Comparison of ENCODE assay signal across 1 cellular context in genomic region chr17:50909765-50910661, GRCh38.
TF ChIP-seq lines count a peak whose summit lies in the region.

No MANE protein-coding gene starts in this region.

TF ChIP-seq in HepG2, 621 proteins besides CTCF, POLR2A, EP300 and RAD21 (continued from another document and continues in another):
- TF ChIP-seq ZNF567 (CRISPR knock-in tag; IDR thresholded peaks at IDR 0.05; ENCODE audit: borderline replicate concordance) (no peak), SMARCC2 (IDR thresholded peaks at IDR 0.05) (no peak), SYNCRIP (IDR thresholded peaks at IDR 0.05; ENCODE audit: insufficient read depth, low read depth, low read length) (no peak), KDM2A (CRISPR knock-in tag; IDR thresholded peaks at IDR 0.05; ENCODE audit: borderline replicate concordance, low read depth) (no peak; the same call in 1 of the 2 replicates), EED (CRISPR knock-in tag; IDR thresholded peaks at IDR 0.05) (no peak), RFX3 (CRISPR knock-in tag; IDR thresholded peaks at IDR 0.05) (no peak), ZNF234 (CRISPR knock-in tag; conservative IDR thresholded peaks at IDR 0.05) (no peak), ZNF879 (CRISPR knock-in tag; IDR thresholded peaks at IDR 0.05) (no peak), NCOA2 (CRISPR knock-in tag; IDR thresholded peaks at IDR 0.05) (peak; percentile 72), SRY (CRISPR knock-in tag; IDR thresholded peaks at IDR 0.05) (no peak), U2AF1 (optimal IDR thresholded peaks at IDR 0.05; ENCODE audit: low read depth, low read length) (no peak), BORCS8-MEF2B (CRISPR knock-in tag; IDR thresholded peaks at IDR 0.05) (no peak; the same call in 1 of the 2 replicates), ZNF143 (CRISPR knock-in tag; IDR thresholded peaks at IDR 0.05) (no peak), ZMYM2 (CRISPR knock-in tag; IDR thresholded peaks at IDR 0.05) (no peak; the same call in 1 of the 2 replicates), HOXA9 (CRISPR knock-in tag; IDR thresholded peaks at IDR 0.05; ENCODE audit: borderline replicate concordance) (no peak), ZNF281 (CRISPR knock-in tag; IDR thresholded peaks at IDR 0.05; ENCODE audit: borderline replicate concordance) (no peak), MIXL1 (CRISPR knock-in tag; IDR thresholded peaks at IDR 0.05) (no peak; the same call in 1 of the 2 replicates), YEATS2 (CRISPR knock-in tag; IDR thresholded peaks at IDR 0.05; ENCODE audit: borderline replicate concordance) (peak; percentile 27; the same call in 1 of the 2 replicates), ZNF414 (CRISPR knock-in tag; IDR thresholded peaks at IDR 0.05) (0 out of 2 replicates have a peak, but pooled peaks have one; percentile 22), SOX5 (CRISPR knock-in tag; IDR thresholded peaks at IDR 0.05; ENCODE audit: borderline replicate concordance) (peak; percentile 43; the same call in 1 of the 2 replicates), AKNA (CRISPR knock-in tag; IDR thresholded peaks at IDR 0.05; ENCODE audit: borderline replicate concordance) (no peak), RBFOX2 (IDR thresholded peaks at IDR 0.05; ENCODE audit: low read depth, low read length) (no peak), SETDB1 (CRISPR knock-in tag; IDR thresholded peaks at IDR 0.05; ENCODE audit: borderline replicate concordance) (no peak), MLLT10 (CRISPR knock-in tag; IDR thresholded peaks at IDR 0.05) (no peak), SP5 (CRISPR knock-in tag; IDR thresholded peaks at IDR 0.05; ENCODE audit: borderline replicate concordance, low read depth) (no peak), ZNF354B (CRISPR knock-in tag; IDR thresholded peaks at IDR 0.05) (0 out of 2 replicates have a peak, but pooled peaks have one; percentile 6), TAF1 (CRISPR knock-in tag; IDR thresholded peaks at IDR 0.05) (peak; percentile 20; the same call in 1 of the 2 replicates), ATF3 (CRISPR knock-in tag; IDR thresholded peaks at IDR 0.05) (no peak; the same call in 1 of the 2 replicates), ZNF558 (CRISPR knock-in tag; IDR thresholded peaks at IDR 0.05; ENCODE audit: borderline replicate concordance) (peak; percentile 84; the same call in 1 of the 2 replicates), TCF7L2 (IDR thresholded peaks at IDR 0.05; ENCODE audit: low read depth, low read length) (no peak), TRAFD1 (CRISPR knock-in tag; IDR thresholded peaks at IDR 0.05; ENCODE audit: borderline replicate concordance) (no peak), KDM4B (CRISPR knock-in tag; IDR thresholded peaks at IDR 0.05) (no peak), TEF (CRISPR knock-in tag; IDR thresholded peaks at IDR 0.05) (no peak), FLYWCH1 (CRISPR knock-in tag; IDR thresholded peaks at IDR 0.05) (no peak), PAXIP1 (CRISPR knock-in tag; conservative IDR thresholded peaks at IDR 0.05) (peak; percentile 84), ZNF280B (CRISPR knock-in tag; IDR thresholded peaks at IDR 0.05; ENCODE audit: borderline replicate concordance) (peak; percentile 73; the same call in 1 of the 2 replicates), THAP7 (CRISPR knock-in tag; IDR thresholded peaks at IDR 0.05) (no peak), ZNF768 (CRISPR knock-in tag; IDR thresholded peaks at IDR 0.05) (peak; percentile 79; the same call in 1 of the 2 replicates), ZNF484 (CRISPR knock-in tag; IDR thresholded peaks at IDR 0.05; ENCODE audit: borderline replicate concordance, low read depth) (0 out of 2 replicates have a peak, but pooled peaks have one; percentile 92), SMARCE1 (IDR thresholded peaks at IDR 0.05; ENCODE audit: borderline replicate concordance) (no peak), ZNF460 (CRISPR knock-in tag; IDR thresholded peaks at IDR 0.05; ENCODE audit: borderline replicate concordance) (no peak), ZFP82 (CRISPR knock-in tag; IDR thresholded peaks at IDR 0.05; ENCODE audit: borderline replicate concordance) (no peak), CHCHD3 (CRISPR knock-in tag; IDR thresholded peaks at IDR 0.05) (no peak), PBX3 (CRISPR knock-in tag; IDR thresholded peaks at IDR 0.05; ENCODE audit: borderline replicate concordance) (no peak), ZNF572 (CRISPR knock-in tag; IDR thresholded peaks at IDR 0.05) (peak; percentile 82; the same call in 1 of the 2 replicates), HNRNPLL (IDR thresholded peaks at IDR 0.05; ENCODE audit: low read depth, low read length, poor library complexity, severe bottlenecking) (peak; percentile 34), ZSCAN12 (CRISPR knock-in tag; IDR thresholded peaks at IDR 0.05) (no peak), ZNF607 (CRISPR knock-in tag; IDR thresholded peaks at IDR 0.05; ENCODE audit: borderline replicate concordance) (peak; percentile 83)
